ENCODE assay signal across 11 cellular contexts in genomic region chr3:46705751-46706572, GRCh38. TPM values are rescaled to one million over a fixed set of nuclear protein-coding genes. Genes with fewer than 3 reads are reported as not detected.
DNase-seq lines count a peak whose midpoint lies in the region; ATAC-seq and TF ChIP-seq lines count a peak whose summit lies in the region.
"Had no signal": no experiment of that assay in that cellular context is flagged by ENCODE, and none has a peak within 500 bp of the region (broad histone marks: within the 10 kb centered on the region; RNA-seq: fewer than 3 reads in every experiment).

No MANE protein-coding gene starts in this region.

- H3K9ac ChIP-seq in smooth muscle cell (ENCODE audit: low read depth): no peak overlapping the region

- no peak overlapping the region for H2AFZ ChIP-seq in smooth muscle cell (ENCODE audit: low read depth)

- ATAC-seq in HG03159 (IDR thresholded peaks at IDR 0.05; ENCODE audit: unreplicated experiment) (no peak), GM18498 (IDR thresholded peaks at IDR 0.05; ENCODE audit: unreplicated experiment) (no peak)

- H3K4me3 ChIP-seq in smooth muscle cell: no peak overlapping the region

- H4K20me1 ChIP-seq in smooth muscle cell (ENCODE audit: low read depth): no peaks in the 10 kb centered on the region

- H3K9me3 ChIP-seq in smooth muscle cell (replicated peaks; ENCODE audit: low read depth): no peaks in the 10 kb centered on the region

- peak; percentile 51 for DNase-seq in activated effector memory CD4-positive, alpha-beta T cell treated with anti-CD3 and anti-CD28 coated beads, Interleukin-2, amount 50 U/mL, for 16 hours
- DNase-seq in activated effector memory CD4-positive, alpha-beta T cell treated with Interleukin-2 at 50 U/mL for 16 hours: no peak
- DNase-seq in NCI-H146 treated with DMSO at 0.1 percent for 48 hours (lab: John Stamatoyannopoulos, UW; ENCODE audit: unreplicated experiment) (peak; percentile 8), fibroblast of the conjunctiva (ENCODE audit: low read depth) (peak; percentile 29), smooth muscle cell (lab: John Stamatoyannopoulos, UW; ENCODE audit: unreplicated experiment) (no peak), NCI-H187 treated with DMSO at 0.1 percent for 48 hours (lab: John Stamatoyannopoulos, UW) (no peak)

- H3K27me3 ChIP-seq in smooth muscle cell (ENCODE audit: low read depth): no peaks in the 10 kb centered on the region

- peak overlapping the region; percentile 75 for H3K4me2 ChIP-seq in smooth muscle cell

- TF ChIP-seq CTCF in smooth muscle cell (IDR thresholded peaks at IDR 0.05; ENCODE audit: borderline replicate concordance, insufficient read depth, poor library complexity, severe bottlenecking): peak; percentile 8

- 52% methylated on average over 19 of the region's 19 CpGs for WGBS in smooth muscle cell (ENCODE audit: low lambda C conversion rate)

- no peak overlapping the region for H3K27ac ChIP-seq in smooth muscle cell (ENCODE audit: low read depth)

- H3K4me1 ChIP-seq in smooth muscle cell (ENCODE audit: low read depth): peaks cover 4% of the 10 kb centered on the region

- no peaks in the 10 kb centered on the region for H3K79me2 ChIP-seq in smooth muscle cell (ENCODE audit: low read depth)

- H3K36me3 ChIP-seq in smooth muscle cell (ENCODE audit: low read depth): no peaks in the 10 kb centered on the region

- H3F3A ChIP-seq in smooth muscle cell (ENCODE audit: low read depth): no peaks in the 10 kb centered on the region

RNA-seq across cellular contexts. Expression of gene TMIE, which starts 4.8 kb away (rescaled TPM):
- total RNA-seq in smooth muscle cell: 0.36 and 0.67 TPM in 2 replicates
- 1.1 and 2.0 TPM in 2 replicates for polyA plus RNA-seq in smooth muscle cell

RNA-seq across cellular contexts. Expression of gene PRSS50, which starts 11.7 kb away (rescaled TPM):
- total RNA-seq in smooth muscle cell: 0.31 and 0.54 TPM in 2 replicates
- 0.45 and 0.73 TPM in 2 replicates for polyA plus RNA-seq in smooth muscle cell
- total RNA-seq: CD4-positive, alpha-beta memory T cell; skeletal muscle tissue had no signal
- polyA plus RNA-seq: CD4-positive, alpha-beta memory T cell; keratinocyte had no signal

RNA-seq across cellular contexts. Expression of gene ALS2CL, which starts 12.5 kb away (rescaled TPM):
- 7.3 and 8.5 TPM in 2 replicates for total RNA-seq in smooth muscle cell
- 9.4 and 16.5 TPM in 2 replicates for polyA plus RNA-seq in smooth muscle cell

Comparison
In these comparisons a context has a peak if more than half of its experiments do, and no peak if none do; other contexts are left out.
1. DNase-seq: peak in activated effector memory CD4-positive, alpha-beta T cell treated with anti-CD3 and anti-CD28 coated beads, Interleukin-2, amount 50 U/mL, for 16 hours (single experiment), NCI-H146 treated with DMSO at 0.1 percent for 48 hours (single experiment) and fibroblast of the conjunctiva (single experiment); none in activated effector memory CD4-positive, alpha-beta T cell treated with Interleukin-2 at 50 U/mL for 16 hours (single experiment), smooth muscle cell (single experiment) and NCI-H187 treated with DMSO at 0.1 percent for 48 hours (single experiment).